Comparison of ENCODE assay signal across 34 cellular contexts in genomic region chr10:129151281-129151680, GRCh38.
"Had no signal": no experiment of that assay in that cellular context is flagged by ENCODE, and none has a peak within 500 bp of the region (broad histone marks: within the 10 kb centered on the region; RNA-seq: fewer than 3 reads in every experiment).

No MANE protein-coding gene starts in this region.

- H3K4me3 ChIP-seq: MG63 had no signal

- H3K9me3 ChIP-seq: MG63 had no signal

- H3K27ac ChIP-seq: KMS-11 had no signal

- H3K36me3 ChIP-seq: MG63 had no signal

- DNase-seq: Karpas-422, Kasumi-1, MG63, MM.1S, MV-4-11, NCI-H1048, NCI-H1092, NCI-H1092 treated with DMSO at 0.1 percent for 48 hours, NCI-H1105, NCI-H1105 treated with DMSO at 0.1 percent for 48 hours, NCI-H1417, NCI-H1417 treated with DMSO at 0.1 percent for 48 hours, NCI-H1436, NCI-H1436 treated with DMSO at 0.1 percent for 48 hours, NCI-H146, NCI-H1694, NCI-H1694 treated with DMSO at 0.1 percent for 48 hours, NCI-H187, NCI-H187 treated with DMSO at 0.1 percent for 48 hours, NCI-H1930, NCI-H2029, NCI-H2029 treated with DMSO at 0.1 percent for 48 hours, NCI-H2081, NCI-H2081 treated with DMSO at 0.1 percent for 48 hours, NCI-H2107, NCI-H2171, NCI-H2171 treated with DMSO at 0.1 percent for 48 hours, NCI-H2227 treated with DMSO at 0.1 percent for 48 hours, NCI-H226, NCI-H345, NCI-H446, NCI-H446 treated with DMSO at 0.1 percent for 48 hours, NCI-H510A had no signal

- H3K27me3 ChIP-seq: MG63 had no signal
